8 cellular contexts compared by ENCODE assay signal in the genomic region with DNA sequence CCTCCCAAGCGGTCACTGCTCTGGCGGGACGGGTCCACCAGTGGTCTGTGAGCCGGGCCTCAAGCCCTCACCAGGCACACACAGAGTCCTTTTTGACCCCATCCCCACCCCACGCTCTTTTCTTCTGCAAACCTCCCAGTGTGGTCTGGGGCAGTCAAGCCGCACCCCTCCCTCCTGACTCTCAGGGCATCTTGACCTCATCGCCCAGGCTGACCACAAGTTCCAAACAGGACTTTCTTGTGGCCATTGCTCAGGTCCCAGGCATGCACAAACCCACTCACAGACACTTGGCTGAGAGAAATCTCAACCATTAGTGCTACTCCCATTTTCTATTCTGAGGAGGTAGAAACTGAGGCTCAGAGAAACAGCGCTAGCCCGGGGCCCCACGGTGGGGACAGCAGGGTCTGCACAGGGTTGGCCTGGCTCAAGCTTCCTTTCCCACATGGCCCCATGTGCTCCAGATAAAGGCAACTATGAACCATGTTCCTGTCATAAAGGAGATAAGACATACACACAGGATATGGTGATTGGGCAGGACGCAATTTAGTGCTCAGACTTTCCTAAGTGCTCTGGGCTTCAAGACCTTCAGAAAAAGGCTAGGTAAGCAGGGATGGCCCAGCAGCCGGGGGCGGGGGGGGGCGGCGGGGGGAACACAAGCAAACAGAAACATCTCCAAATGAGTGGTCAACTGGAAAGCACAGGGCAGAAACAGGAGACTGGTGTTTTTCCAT.
DNase-seq lines count a peak whose midpoint lies in the region; ATAC-seq lines count a peak whose summit lies in the region.

No MANE protein-coding gene starts in this region.

- no peak overlapping the region for H4K12ac ChIP-seq in trophoblast cell (ENCODE audit: low read depth, low read length)

- no peaks in the 10 kb centered on the region for H3K79me2 ChIP-seq in trophoblast cell (ENCODE audit: control insufficient read depth, insufficient read depth, low read length, poor library complexity)

- no peak overlapping the region for H3K4me2 ChIP-seq in trophoblast cell (ENCODE audit: low read length)

- no peak overlapping the region for H4K8ac ChIP-seq in trophoblast cell (ENCODE audit: low read depth, low read length)

- no peak for ATAC-seq in HG03520 (IDR thresholded peaks at IDR 0.05; ENCODE audit: unreplicated experiment)
- no peak for ATAC-seq in HG02938 (IDR thresholded peaks at IDR 0.05; ENCODE audit: unreplicated experiment)

- H3K4me1 ChIP-seq in trophoblast cell (ENCODE audit: control insufficient read depth in 1 of 2, insufficient read depth in 2 of 2, low read length in 2 of 2), result peaks cover 22 to 29% of the 10 kb centered on the region in 2 experiments

- no peak overlapping the region for H3K4ac ChIP-seq in trophoblast cell (ENCODE audit: low read depth, low read length)

- no peaks in the 10 kb centered on the region for H3K9me3 ChIP-seq in trophoblast cell (ENCODE audit: insufficient read depth, low read depth, low read length)

- H3K23ac ChIP-seq in trophoblast cell (ENCODE audit: low read length), result no peak overlapping the region

- H3K9ac ChIP-seq in trophoblast cell (ENCODE audit: low read length), result no peak overlapping the region

- H3K36me3 ChIP-seq in trophoblast cell (ENCODE audit: control insufficient read depth in 1 of 2, insufficient read depth in 2 of 2, low read length in 2 of 2), result no peaks in the 10 kb centered on the region

- H2BK5ac ChIP-seq in trophoblast cell (ENCODE audit: low read depth, low read length, poor library complexity), result no peak overlapping the region

- H2AK5ac ChIP-seq in trophoblast cell (ENCODE audit: low read length), result no peak overlapping the region

- H3K27me3 ChIP-seq in trophoblast cell (ENCODE audit: insufficient read depth, low read length), result no peaks in the 10 kb centered on the region

- no peak overlapping the region for H4K91ac ChIP-seq in trophoblast cell (ENCODE audit: low read depth, low read length)

- H2BK12ac ChIP-seq in trophoblast cell (ENCODE audit: low read length), result no peak overlapping the region

- peak overlapping the region; percentile 4 for H3K18ac ChIP-seq in trophoblast cell (ENCODE audit: low read length)

- no peak overlapping the region for H3K14ac ChIP-seq in trophoblast cell (ENCODE audit: low read length)

- H3K27ac ChIP-seq in trophoblast cell (ENCODE audit: low read depth, low read length), result no peak overlapping the region

- DNase-seq in GM03348 (ENCODE audit: low spot score) (peak; percentile 81), SW480 (ENCODE audit: low spot score) (peak; percentile 71), fibroblast of gingiva (ENCODE audit: low read depth) (peak; percentile 24), trophoblast cell (peak; percentile 16 to 30), retina (no peak)
- DNase-seq in activated naive CD4-positive, alpha-beta T cell (lab: John Stamatoyannopoulos, UW), result no peak

- H2AFZ ChIP-seq in trophoblast cell (ENCODE audit: insufficient read depth, low read length, poor library complexity), result no peak overlapping the region

- H2BK120ac ChIP-seq in trophoblast cell (ENCODE audit: insufficient read depth, low read length, poor library complexity), result no peak overlapping the region

- no peaks in the 10 kb centered on the region for H3K79me1 ChIP-seq in trophoblast cell (ENCODE audit: low read length)

- no peak overlapping the region for H3K4me3 ChIP-seq in trophoblast cell (ENCODE audit: low read depth, low read length)

- WGBS in trophoblast cell (ENCODE audit: extremely low coverage, insufficient coverage, insufficient read length), result no CpG with 5 or more reads among the region's 15 CpGs

Comparison
In these comparisons a context has a peak if more than half of its experiments do, and no peak if none do; other contexts are left out.
1. DNase-seq: peak in GM03348 (single experiment), SW480 (single experiment), fibroblast of gingiva (single experiment) and trophoblast cell (2 of 2); none in retina (single experiment) and activated naive CD4-positive, alpha-beta T cell (0 of 4).